In the genomic region with DNA sequence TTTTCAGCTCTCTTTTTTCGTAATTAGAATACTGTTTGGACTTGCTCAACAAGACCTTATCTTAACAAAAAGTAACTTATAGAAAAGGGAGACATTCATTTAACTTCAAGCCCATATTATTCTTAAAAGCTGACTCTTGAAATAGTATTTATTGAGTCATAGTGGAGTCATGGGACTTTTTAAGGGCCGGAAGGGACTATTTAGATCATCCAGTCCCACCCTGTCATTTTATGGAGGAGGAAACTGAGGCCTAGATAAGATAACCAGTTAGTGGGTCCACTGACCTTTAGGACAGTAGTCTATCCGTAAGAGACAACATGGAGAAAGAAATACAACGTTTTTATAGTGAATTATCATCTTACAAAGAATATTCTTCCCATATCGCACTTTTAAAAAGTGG, we compare ENCODE assay signal across 8 cellular contexts. TPM values are rescaled to one million over a fixed set of nuclear protein-coding genes. Genes with fewer than 3 reads are reported as not detected.
DNase-seq lines count a peak whose midpoint lies in the region; ATAC-seq, FAIRE-seq and TF ChIP-seq lines count a peak whose summit lies in the region.

No MANE protein-coding gene starts in this region.

- peaks cover 50% of the 10 kb centered on the region for H3K4me1 Mint-ChIP-seq in activated T-helper 2 cell treated with anti-CD3 and anti-CD28 coated beads, Interferon-gamma antibody, Interleukin-2, Interleukin-4, amounts not matched to agents 10 μg/mL and 5 μg/mL and 100 μg/mL, durations not matched to agents 14 hours and 24 hours and 36 hours (ENCODE audit: low read depth)

- TF ChIP-seq CTCF in keratinocyte (optimal IDR thresholded peaks at IDR 0.05 in 1 of 3, IDR thresholded peaks at IDR 0.05 in 1 of 3, conservative IDR thresholded peaks at IDR 0.05 in 1 of 3; ENCODE audit: extremely low read depth in 1 of 3, insufficient read depth in 2 of 3, low read length in 3 of 3): no peak
- no peak for TF ChIP-seq CTCF in thoracic aorta (IDR thresholded peaks at IDR 0.05)

- peaks cover 46% of the 10 kb centered on the region for H3K36me3 Mint-ChIP-seq in activated T-helper 2 cell treated with anti-CD3 and anti-CD28 coated beads, Interferon-gamma antibody, Interleukin-2, Interleukin-4, amounts not matched to agents 10 μg/mL and 5 μg/mL and 100 μg/mL, durations not matched to agents 14 hours and 24 hours and 36 hours (ENCODE audit: low read depth)

- H3K9me1 ChIP-seq in keratinocyte (ENCODE audit: control insufficient read depth, extremely low read depth, insufficient read depth, low read length): peaks cover 3% of the 10 kb centered on the region

- intact Hi-C loops in activated T-helper 2 cell treated with anti-CD3 and anti-CD28 coated beads, Interferon-gamma antibody, Interleukin-2, Interleukin-4, amounts not matched to agents 10 μg/mL and 5 μg/mL and 100 μg/mL, durations not matched to agents 14 hours and 24 hours and 36 hours (cut with micrococcal nuclease): loop anchor here (1.0 to 10.0 kb wide), 9 partner anchors 19 to 495 kb away; no protein-coding TSS in a partner anchor

- H3K27me3 Mint-ChIP-seq in activated T-helper 2 cell treated with anti-CD3 and anti-CD28 coated beads, Interferon-gamma antibody, Interleukin-2, Interleukin-4, amounts not matched to agents 10 μg/mL and 5 μg/mL and 100 μg/mL, durations not matched to agents 14 hours and 24 hours and 36 hours (ENCODE audit: low read depth): no peaks in the 10 kb centered on the region

- peak overlapping the region; percentile 97 for H3K27ac Mint-ChIP-seq in activated T-helper 2 cell treated with anti-CD3 and anti-CD28 coated beads, Interferon-gamma antibody, Interleukin-2, Interleukin-4, amounts not matched to agents 10 μg/mL and 5 μg/mL and 100 μg/mL, durations not matched to agents 14 hours and 24 hours and 36 hours

- peaks cover 19% of the 10 kb centered on the region for H4K20me1 ChIP-seq in keratinocyte (ENCODE audit: control insufficient read depth, extremely low read depth, insufficient read depth, low read length)

- H3K27me3 ChIP-seq in keratinocyte (ENCODE audit: control insufficient read depth, extremely low read depth, insufficient read depth, low read length): no peaks in the 10 kb centered on the region
- H3K27me3 ChIP-seq in thoracic aorta (replicated peaks; ENCODE audit: insufficient read depth): no peaks in the 10 kb centered on the region

- H3K4me2 ChIP-seq in keratinocyte (ENCODE audit: control insufficient read depth, extremely low read depth, insufficient read depth, low read depth, low read length): peak overlapping the region; percentile 82

- no peak for FAIRE-seq in keratinocyte (lab: Jason Lieb, UNC)

- dilution Hi-C loops in keratinocyte (cut with MboI; ENCODE audit: extremely low pct_ligation_motif_present, low sequenced_read_pairs): no loop called here

- DNase-seq in activated CD4-positive, CD25-positive, alpha-beta regulatory T cell (lab: John Stamatoyannopoulos, UW): no peak
- DNase-seq in activated T-helper 2 cell treated with anti-CD3 and anti-CD28 coated beads, Interferon-gamma antibody, Interleukin-2, Interleukin-4, amounts not matched to agents 10 μg/mL and 5 μg/mL and 100 μg/mL, durations not matched to agents 14 hours and 24 hours and 36 hours (ENCODE audit: low spot score): no peak
- DNase-seq in keratinocyte (ENCODE audit: low read depth, low spot score) (no peak), thoracic aorta (ENCODE audit: low spot score) (no peak), AG08396 (ENCODE audit: low spot score) (no peak), superior temporal gyrus (ENCODE audit: extremely low spot score) (no peak), NCI-H2081 treated with DMSO at 0.1 percent for 48 hours (lab: John Stamatoyannopoulos, UW) (no peak)

- H2AFZ ChIP-seq in keratinocyte (ENCODE audit: control insufficient read depth, low read length): no peak overlapping the region

- peak; percentile 13 to 24 for ATAC-seq in activated CD4-positive, CD25-positive, alpha-beta regulatory T cell treated with anti-CD3 and anti-CD28 coated beads, Interleukin-2, amount 50 U/mL, for 24 hours
- ATAC-seq in thoracic aorta (ENCODE audit: insufficient number of reproducible peaks, low FRiP score, low read depth): no peak

- H3K9me3 ChIP-seq in keratinocyte (ENCODE audit: control insufficient read depth, low read depth, low read length) (no peaks in the 10 kb centered on the region), thoracic aorta (no peaks in the 10 kb centered on the region)

- H3K27ac ChIP-seq in keratinocyte (ENCODE audit: control insufficient read depth, insufficient read depth, low read length): peak overlapping the region; percentile 93
- H3K27ac ChIP-seq in thoracic aorta: peak overlapping the region; percentile 98 to 99

- peak overlapping the region; percentile 94 for H3K4me3 Mint-ChIP-seq in activated T-helper 2 cell treated with anti-CD3 and anti-CD28 coated beads, Interferon-gamma antibody, Interleukin-2, Interleukin-4, amounts not matched to agents 10 μg/mL and 5 μg/mL and 100 μg/mL, durations not matched to agents 14 hours and 24 hours and 36 hours (ENCODE audit: low read depth)

- peaks cover 62% of the 10 kb centered on the region for H3K79me2 ChIP-seq in keratinocyte (ENCODE audit: control insufficient read depth, insufficient read depth, low read length)

- H3K4me3 ChIP-seq in keratinocyte (ENCODE audit: control insufficient read depth in 2 of 3, extremely low read depth in 1 of 3, insufficient read depth in 2 of 3, low read depth in 1 of 3, low read length in 3 of 3): peak overlapping the region; percentile 64 to 76 (median 71)
- H3K4me3 ChIP-seq in thoracic aorta: peak overlapping the region; percentile 98

- H3K9ac ChIP-seq in keratinocyte (ENCODE audit: control insufficient read depth, extremely low read depth, insufficient read depth, low read length): peak overlapping the region; percentile 89

- no peaks in the 10 kb centered on the region for H3K9me3 Mint-ChIP-seq in activated T-helper 2 cell treated with anti-CD3 and anti-CD28 coated beads, Interferon-gamma antibody, Interleukin-2, Interleukin-4, amounts not matched to agents 10 μg/mL and 5 μg/mL and 100 μg/mL, durations not matched to agents 14 hours and 24 hours and 36 hours

- peaks cover 37% of the 10 kb centered on the region for H3K4me1 ChIP-seq in keratinocyte (ENCODE audit: control insufficient read depth, extremely low read depth, insufficient read depth, low read length)
- peaks cover 44 to 53% of the 10 kb centered on the region in 2 donors for H3K4me1 ChIP-seq in thoracic aorta (ENCODE audit: control insufficient read depth in 1 of 2, low read depth in 2 of 2)

- H3K36me3 ChIP-seq in keratinocyte (ENCODE audit: control insufficient read depth in 2 of 2, extremely low read depth in 1 of 2, insufficient read depth in 2 of 2, low read length in 2 of 2) (peaks cover 2 to 11% of the 10 kb centered on the region in 2 experiments), thoracic aorta (no peaks in the 10 kb centered on the region)

RNA-seq across cellular contexts. Expression of gene RAP1B, which starts 1.5 kb away (rescaled TPM):
- 174 and 182 TPM in 2 replicates for total RNA-seq in activated T-helper 2 cell treated with anti-CD3 and anti-CD28 coated beads, Interferon-gamma antibody, Interleukin-2, Interleukin-4, amounts not matched to agents 10 μg/mL and 5 μg/mL and 100 μg/mL, durations not matched to agents 14 hours and 24 hours and 36 hours
- polyA plus RNA-seq in keratinocyte: 178 to 274 TPM (median 235 TPM) in 3 replicates
- polyA plus RNA-seq in keratinocyte (2011; ENCODE audit: low read depth): 374 TPM
- polyA plus RNA-seq in keratinocyte (2011; cell fraction: cytosol; rRNA removed): 150 and 330 TPM in 2 replicates
- polyA plus RNA-seq in keratinocyte (2011; cell fraction: nucleus; rRNA removed): 125 and 137 TPM in 2 replicates
- polyA plus RNA-seq in keratinocyte (2012; ENCODE audit: low replicate concordance): 166 and 170 TPM in 2 replicates
- polyA minus RNA-seq in keratinocyte: 29.0 to 135 TPM (median 49.9 TPM) in 3 replicates
- 131 TPM for polyA minus RNA-seq in keratinocyte (2011; cell fraction: cytosol; rRNA and poly(A)+ RNA removed)
- polyA minus RNA-seq in keratinocyte (2011; cell fraction: nucleus; rRNA and poly(A)+ RNA removed): 33.7 and 87.2 TPM in 2 replicates
- 100 to 1,000 TPM; 120 to 245 TPM for total RNA-seq in thoracic aorta
